Comparison of ENCODE assay signal across 24 cellular contexts in the genomic region with DNA sequence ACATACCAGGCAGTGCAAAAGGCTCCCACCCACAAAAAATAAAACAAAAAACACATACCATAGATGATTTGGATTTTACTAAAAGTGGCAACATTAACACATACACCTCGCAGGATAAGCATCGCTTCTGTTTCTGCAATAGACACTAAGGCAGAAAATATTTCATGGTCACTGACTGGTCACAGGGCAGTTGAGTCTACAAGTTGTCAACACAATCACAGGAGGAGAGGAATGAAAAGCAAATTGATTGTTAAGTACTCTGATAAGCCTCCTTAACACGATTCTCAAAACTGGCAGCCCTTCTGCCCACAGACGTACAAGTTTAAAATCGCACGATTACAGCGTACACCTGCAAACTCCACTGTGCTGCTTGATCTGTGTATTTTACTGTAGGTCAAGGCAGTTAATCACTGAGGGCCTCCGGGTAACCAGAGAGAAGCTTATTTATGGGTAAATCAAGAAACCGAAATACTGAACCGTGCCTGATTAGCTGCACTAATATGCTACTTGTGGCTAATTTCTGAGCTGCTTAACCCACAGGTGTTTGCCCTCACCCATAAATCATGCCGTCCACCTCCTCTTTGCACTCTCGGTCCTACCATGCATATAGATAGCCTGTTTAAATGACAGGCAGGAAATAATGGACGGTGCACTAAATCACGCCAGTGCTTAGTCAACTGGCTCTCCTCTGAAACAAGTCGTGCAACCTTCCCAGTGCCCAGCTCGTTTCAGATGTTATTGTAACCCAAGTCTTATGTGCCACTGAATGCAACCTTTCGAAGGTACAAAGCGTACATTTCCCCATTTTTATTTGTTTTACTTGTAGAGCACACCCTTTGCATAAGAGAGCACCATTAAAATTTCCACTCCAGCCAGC.
DNase-seq lines count a peak whose midpoint lies in the region; ATAC-seq and TF ChIP-seq lines count a peak whose summit lies in the region.
"Had no signal": no experiment of that assay in that cellular context is flagged by ENCODE, and none has a peak within 500 bp of the region (broad histone marks: within the 10 kb centered on the region; RNA-seq: fewer than 3 reads in every experiment).

No MANE protein-coding gene starts in this region.

- no peak overlapping the region for H3K4me3 Mint-ChIP-seq in T-helper 2 cell treated with Interferon-gamma antibody and Interleukin-4, amounts not matched to agents 5 μg/mL and 100 μg/mL, for 36 hours
- no peak overlapping the region for H3K4me3 Mint-ChIP-seq in activated T-cell treated with anti-CD3 and anti-CD28 coated beads, Interleukin-2, amount 50 U/mL, for 4 hours
- H3K4me3 Mint-ChIP-seq: activated naive CD8-positive, alpha-beta T cell treated with anti-CD3 and anti-CD28 coated beads, Interleukin-2, amount 10 ng/mL, durations not matched to agents 7 days and 5 days; CD8-positive, alpha-beta memory T cell; immature natural killer cell had no signal

- H3K9me3 Mint-ChIP-seq in T-helper 2 cell treated with Interferon-gamma antibody and Interleukin-4, amounts not matched to agents 5 μg/mL and 100 μg/mL, for 36 hours = peaks cover 26% of the 10 kb centered on the region
- peaks cover 9% of the 10 kb centered on the region for H3K9me3 Mint-ChIP-seq in activated T-cell treated with anti-CD3 and anti-CD28 coated beads, Interleukin-2, amount 50 U/mL, for 4 hours

- intact Hi-C loops in upper lobe of right lung (cut with DNase I) = no loop called here

- H3K27me3 ChIP-seq in upper lobe of right lung = no peaks in the 10 kb centered on the region

- no peaks in the 10 kb centered on the region for H3K4me1 ChIP-seq in upper lobe of right lung

- H3K27me3 Mint-ChIP-seq in T-helper 2 cell treated with Interferon-gamma antibody and Interleukin-4, amounts not matched to agents 5 μg/mL and 100 μg/mL, for 36 hours (ENCODE audit: low read depth) = no peaks in the 10 kb centered on the region
- H3K27me3 Mint-ChIP-seq in activated T-cell treated with anti-CD3 and anti-CD28 coated beads, Interleukin-2, amount 50 U/mL, for 4 hours (ENCODE audit: low read depth) = no peaks in the 10 kb centered on the region
- H3K27me3 Mint-ChIP-seq: activated naive CD8-positive, alpha-beta T cell treated with anti-CD3 and anti-CD28 coated beads, Interleukin-2, amount 10 ng/mL, durations not matched to agents 7 days and 5 days; CD8-positive, alpha-beta memory T cell had no signal

- DNase-seq in NCI-H1417 (lab: John Stamatoyannopoulos, UW) (peak in 2 of 3 experiments; percentile 35 to 88), NCI-H1417 treated with DMSO at 0.1 percent for 48 hours (lab: John Stamatoyannopoulos, UW) (no peak), NCI-H748 (lab: John Stamatoyannopoulos, UW; ENCODE audit: unreplicated experiment) (peak; percentile 77), kidney tubule cell (ENCODE audit: low spot score) (peak; percentile 40), upper lobe of right lung (no peak), Ammon's horn (ENCODE audit: low spot score) (no peak)
- no peak for DNase-seq in T-helper 2 cell treated with Interferon-gamma antibody and Interleukin-4, amounts not matched to agents 5 μg/mL and 100 μg/mL, for 36 hours (ENCODE audit: low spot score)
- DNase-seq in activated T-cell treated with anti-CD3 and anti-CD28 coated beads, Interleukin-2, amount 50 U/mL, for 4 hours = no peak
- DNase-seq: activated CD4-positive, alpha-beta T cell treated with anti-CD3 and anti-CD28 coated beads, Interleukin-2, amount 50 U/mL, for 1 hour; activated CD8-positive, alpha-beta memory T cell treated with anti-CD3 and anti-CD28 coated beads, Interleukin-2, amount 50 U/mL, for 4 hours; activated effector memory CD4-positive, alpha-beta T cell treated with Interleukin-2 at 50 U/mL for 16 hours; activated naive CD8-positive, alpha-beta T cell treated with anti-CD3 and anti-CD28 coated beads, Interleukin-2, amount 10 ng/mL, durations not matched to agents 7 days and 5 days; CD8-positive, alpha-beta memory T cell; effector CD4-positive, alpha-beta T cell; foreskin melanocyte; immature natural killer cell; MM.1S; stimulated activated CD4-positive, alpha-beta T cell treated with anti-CD3 and anti-CD28 coated beads, Interleukin-4, amount 100 ng/mL, for 1 hour; stimulated activated naive CD4-positive, alpha-beta T cell treated with Interleukin-2 at 50 U/mL for 16 hours had no signal

- no peak overlapping the region for H3K27ac Mint-ChIP-seq in T-helper 2 cell treated with Interferon-gamma antibody and Interleukin-4, amounts not matched to agents 5 μg/mL and 100 μg/mL, for 36 hours
- H3K27ac Mint-ChIP-seq: activated naive CD8-positive, alpha-beta T cell treated with anti-CD3 and anti-CD28 coated beads, Interleukin-2, amount 10 ng/mL, durations not matched to agents 7 days and 5 days; CD8-positive, alpha-beta memory T cell; immature natural killer cell had no signal

- H3K27ac ChIP-seq in upper lobe of right lung = no peak overlapping the region
- H3K27ac ChIP-seq: 22Rv1 had no signal

- no peaks in the 10 kb centered on the region for H3K4me1 Mint-ChIP-seq in T-helper 2 cell treated with Interferon-gamma antibody and Interleukin-4, amounts not matched to agents 5 μg/mL and 100 μg/mL, for 36 hours (ENCODE audit: low read depth)
- no peaks in the 10 kb centered on the region for H3K4me1 Mint-ChIP-seq in activated T-cell treated with anti-CD3 and anti-CD28 coated beads, Interleukin-2, amount 50 U/mL, for 4 hours (ENCODE audit: low read depth)
- H3K4me1 Mint-ChIP-seq: activated naive CD8-positive, alpha-beta T cell treated with anti-CD3 and anti-CD28 coated beads, Interleukin-2, amount 10 ng/mL, durations not matched to agents 7 days and 5 days; CD8-positive, alpha-beta memory T cell; immature natural killer cell had no signal

- no peaks in the 10 kb centered on the region for H3K36me3 Mint-ChIP-seq in T-helper 2 cell treated with Interferon-gamma antibody and Interleukin-4, amounts not matched to agents 5 μg/mL and 100 μg/mL, for 36 hours (ENCODE audit: low read depth)
- H3K36me3 Mint-ChIP-seq in activated T-cell treated with anti-CD3 and anti-CD28 coated beads, Interleukin-2, amount 50 U/mL, for 4 hours (ENCODE audit: insufficient read depth) = no peaks in the 10 kb centered on the region
- H3K36me3 Mint-ChIP-seq: activated naive CD8-positive, alpha-beta T cell treated with anti-CD3 and anti-CD28 coated beads, Interleukin-2, amount 10 ng/mL, durations not matched to agents 7 days and 5 days; CD8-positive, alpha-beta memory T cell; immature natural killer cell had no signal

- peak; percentile 87 for ATAC-seq in upper lobe of right lung
- ATAC-seq in activated T-cell treated with anti-CD3 and anti-CD28 coated beads, Interleukin-2, amount 50 U/mL, for 4 hours = no peak
- ATAC-seq: esophagus mucosa, HCT116, Panc1 had no signal

- no peaks in the 10 kb centered on the region for H3K9me3 ChIP-seq in upper lobe of right lung

- no peaks in the 10 kb centered on the region for H3K36me3 ChIP-seq in upper lobe of right lung

- H3K4me3 ChIP-seq in upper lobe of right lung = no peak overlapping the region
- H3K4me3 ChIP-seq: smooth muscle cell had no signal

- TF ChIP-seq CTCF in upper lobe of right lung (IDR thresholded peaks at IDR 0.05) = no peak

Comparison
In these comparisons a context has a peak if more than half of its experiments do, and no peak if none do; other contexts are left out.
1. DNase-seq: peak in NCI-H1417 (2 of 3), NCI-H748 (single experiment) and kidney tubule cell (single experiment); none in NCI-H1417 treated with DMSO at 0.1 percent for 48 hours (single experiment), upper lobe of right lung (single experiment), Ammon's horn (single experiment), T-helper 2 cell treated with Interferon-gamma antibody and Interleukin-4, amounts not matched to agents 5 μg/mL and 100 μg/mL, for 36 hours (single experiment) and activated T-cell treated with anti-CD3 and anti-CD28 coated beads, Interleukin-2, amount 50 U/mL, for 4 hours (single experiment).